Comparison of ENCODE assay signal across 8 cellular contexts in the genomic region with DNA sequence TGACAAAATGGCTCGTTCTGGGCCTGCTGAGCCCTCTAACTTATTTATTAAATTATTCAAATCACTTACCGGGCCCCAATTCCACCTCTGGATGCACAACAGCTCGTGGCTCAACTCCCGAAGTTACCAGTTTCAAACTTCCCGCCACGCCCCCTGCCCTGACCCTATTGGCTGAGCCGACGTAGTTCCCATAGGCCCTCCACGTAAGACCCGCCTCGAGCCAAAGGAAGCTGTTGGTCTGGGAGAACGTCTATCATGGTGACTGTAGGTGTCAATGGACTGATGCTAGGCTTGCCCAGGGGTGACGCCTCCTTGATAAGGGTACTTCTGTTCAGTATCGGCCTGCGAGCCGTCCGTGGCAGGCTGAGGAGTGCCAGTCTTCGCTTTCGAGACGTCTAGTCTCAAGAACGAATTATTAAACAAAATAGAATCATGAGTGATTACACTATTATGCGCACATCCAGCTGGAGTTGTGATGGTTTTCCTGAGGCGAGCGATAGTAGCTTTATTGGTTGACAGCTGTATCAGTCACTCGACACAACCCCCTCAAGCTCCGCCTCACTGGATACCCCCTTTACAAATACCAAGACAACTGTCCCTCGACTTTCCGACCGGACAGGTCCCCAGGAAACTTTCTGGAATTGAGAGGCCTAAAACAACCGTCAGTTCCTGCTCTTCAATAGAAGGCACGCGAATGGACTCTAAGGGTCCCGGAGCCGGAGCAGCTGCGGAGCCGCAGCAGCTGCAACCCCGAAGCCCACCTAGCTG. TPM values are rescaled to one million over a fixed set of nuclear protein-coding genes. Genes with fewer than 3 reads are reported as not detected.
A peak's percentile ranks its signal among the peaks of the same experiment; 100 is the strongest.
DNase-seq lines count a peak whose midpoint lies in the region; ATAC-seq and TF ChIP-seq lines count a peak whose summit lies in the region.

A gene (minus strand): TSS at position 134 of the 768 bp plus-strand sequence. CDS start 334 bp downstream, outside the sequence.

- TF ChIP-seq RAD21 in SK-N-SH (IDR thresholded peaks at IDR 0.05; ENCODE audit: low read length): no peak

- peaks cover 70% of the 10 kb centered on the region for H3K79me2 ChIP-seq in SK-N-SH (ENCODE audit: insufficient read depth)

- peak within 1 kb of the TSS; percentile 56 for H2AFZ ChIP-seq in SK-N-SH (ENCODE audit: low read depth)

- peak; percentile 47 for ATAC-seq in HG02571 (IDR thresholded peaks at IDR 0.05; ENCODE audit: unreplicated experiment)

- peak within 1 kb of the TSS; percentile 70 to 76 for H3K4me3 ChIP-seq in SK-N-SH (ENCODE audit: low read depth in 2 of 2, low read length in 1 of 2)
- H3K4me3 ChIP-seq in suprapubic skin: peak within 1 kb of the TSS; percentile 64

- WGBS in SK-N-SH (ENCODE audit: low lambda C conversion rate): under 1% methylated on average over 30 of the region's 37 CpGs
- WGBS in suprapubic skin: under 1% methylated on average over 24 of the region's 37 CpGs

- no peaks in the 10 kb centered on the region for H3K9me2 ChIP-seq in SK-N-SH

- H3K36me3 ChIP-seq in SK-N-SH (replicated peaks in 1 of 2; ENCODE audit: control insufficient read depth in 1 of 2, insufficient read depth in 2 of 2, low read length in 1 of 2): peaks cover 25 to 37% of the 10 kb centered on the region in 2 experiments
- H3K36me3 ChIP-seq in suprapubic skin: peaks cover 31% of the 10 kb centered on the region

- POLR2A ChIA-PET in SK-N-SH (lab: Yijun Ruan, JAX): interaction anchor here (0.8 to 3.4 kb wide), 21 partner anchors 10 to 317 kb away, joined by 3 to 57 read pairs (median 6); a partner anchor contains a TSS

- peak within 1 kb of the TSS; percentile 77 for H3K4me2 ChIP-seq in SK-N-SH

- TF ChIP-seq POLR2A in suprapubic skin (IDR thresholded peaks at IDR 0.05): peak in 1 of 2 donors; percentile 76

- TF ChIP-seq CTCF in SK-N-SH (IDR thresholded peaks at IDR 0.05) (no peak), suprapubic skin (IDR thresholded peaks at IDR 0.05) (no peak)

- H3K27me3 ChIP-seq in SK-N-SH (ENCODE audit: insufficient read depth) (no peaks in the 10 kb centered on the region), suprapubic skin (no peaks in the 10 kb centered on the region)

- H4K20me1 ChIP-seq in SK-N-SH (ENCODE audit: insufficient read depth): no peaks in the 10 kb centered on the region; the same call in 1 of the 2 replicates

- peaks cover 7 to 17% of the 10 kb centered on the region in 2 experiments for H3K4me1 ChIP-seq in SK-N-SH (ENCODE audit: control insufficient read depth in 1 of 2, insufficient read depth in 2 of 2, low read depth in 1 of 2, low read length in 1 of 2)
- H3K4me1 ChIP-seq in suprapubic skin: peaks cover 24% of the 10 kb centered on the region

- DNase-seq in GM04504 (ENCODE audit: low read depth) (peak; percentile 96), NCI-H1048 (lab: John Stamatoyannopoulos, UW) (peak; percentile 92), SK-N-SH (peak; percentile 97), germinal center (ENCODE audit: low spot score) (peak; percentile 100), non-pigmented ciliary epithelial cell (ENCODE audit: low read depth) (peak; percentile 97), suprapubic skin (ENCODE audit: low spot score in 2 of 2) (peak; percentile 98)
- DNase-seq in activated naive CD4-positive, alpha-beta T cell treated with anti-CD3 and anti-CD28 coated beads, Interleukin-2, amount 50 U/mL, for 16 hours: peak; percentile 91

- H3F3A ChIP-seq in SK-N-SH (replicated peaks; ENCODE audit: insufficient read depth): peaks cover 21% of the 10 kb centered on the region

- peak within 1 kb of the TSS; percentile 65 for H3K9ac ChIP-seq in SK-N-SH

- H3K9me3 ChIP-seq in SK-N-SH (no peaks in the 10 kb centered on the region), suprapubic skin (no peaks in the 10 kb centered on the region)

- CTCF ChIA-PET in SK-N-SH (lab: Yijun Ruan, JAX): interaction anchor here (1.0 to 19.4 kb wide), 9 partner anchors 9 to 338 kb away, joined by 3 to 225 read pairs (median 5); a partner anchor contains a TSS

- peak within 1 kb of the TSS; percentile 73 to 97 for H3K27ac ChIP-seq in SK-N-SH (ENCODE audit: low read depth in 2 of 2, low read length in 1 of 2)
- peak within 1 kb of the TSS; percentile 85 for H3K27ac ChIP-seq in suprapubic skin

- TF ChIP-seq EP300 in SK-N-SH (IDR thresholded peaks at IDR 0.05; ENCODE audit: borderline replicate concordance in 1 of 2, low read depth in 1 of 2, low read length in 1 of 2) (no peak), suprapubic skin (IDR thresholded peaks at IDR 0.05) (no peak)

TF ChIP-seq in SK-N-SH, 30 proteins besides CTCF, POLR2A, EP300 and RAD21 (continues in another document):
- TF ChIP-seq, protein P1, sequence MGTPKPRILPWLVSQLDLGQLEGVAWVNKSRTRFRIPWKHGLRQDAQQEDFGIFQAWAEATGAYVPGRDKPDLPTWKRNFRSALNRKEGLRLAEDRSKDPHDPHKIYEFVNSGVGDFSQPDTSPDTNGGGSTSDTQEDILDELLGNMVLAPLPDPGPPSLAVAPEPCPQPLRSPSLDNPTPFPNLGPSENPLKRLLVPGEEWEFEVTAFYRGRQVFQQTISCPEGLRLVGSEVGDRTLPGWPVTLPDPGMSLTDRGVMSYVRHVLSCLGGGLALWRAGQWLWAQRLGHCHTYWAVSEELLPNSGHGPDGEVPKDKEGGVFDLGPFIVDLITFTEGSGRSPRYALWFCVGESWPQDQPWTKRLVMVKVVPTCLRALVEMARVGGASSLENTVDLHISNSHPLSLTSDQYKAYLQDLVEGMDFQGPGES (IDR thresholded peaks at IDR 0.05; ENCODE audit: low read depth, low read length): peak; percentile 92
- TF ChIP-seq GATA2 (CRISPR knock-in tag; IDR thresholded peaks at IDR 0.05): no peak
- no peak for TF ChIP-seq YY1 (IDR thresholded peaks at IDR 0.05; ENCODE audit: low read depth)
- peak; percentile 97 for TF ChIP-seq SIN3A (IDR thresholded peaks at IDR 0.05; ENCODE audit: borderline replicate concordance, low read depth, low read length)
- TF ChIP-seq EZH2phosphoT487 (IDR thresholded peaks at IDR 0.05; ENCODE audit: borderline replicate concordance, low read depth): no peak
- no peak for TF ChIP-seq ELF1 (IDR thresholded peaks at IDR 0.05)
- TF ChIP-seq TCF12 (IDR thresholded peaks at IDR 0.05): no peak
- peak; percentile 94 for TF ChIP-seq CHD2 (IDR thresholded peaks at IDR 0.05; ENCODE audit: low read length, partially characterized antibody)
- TF ChIP-seq GABPA (IDR thresholded peaks at IDR 0.05; ENCODE audit: low read depth): no peak
- TF ChIP-seq, protein P2, sequence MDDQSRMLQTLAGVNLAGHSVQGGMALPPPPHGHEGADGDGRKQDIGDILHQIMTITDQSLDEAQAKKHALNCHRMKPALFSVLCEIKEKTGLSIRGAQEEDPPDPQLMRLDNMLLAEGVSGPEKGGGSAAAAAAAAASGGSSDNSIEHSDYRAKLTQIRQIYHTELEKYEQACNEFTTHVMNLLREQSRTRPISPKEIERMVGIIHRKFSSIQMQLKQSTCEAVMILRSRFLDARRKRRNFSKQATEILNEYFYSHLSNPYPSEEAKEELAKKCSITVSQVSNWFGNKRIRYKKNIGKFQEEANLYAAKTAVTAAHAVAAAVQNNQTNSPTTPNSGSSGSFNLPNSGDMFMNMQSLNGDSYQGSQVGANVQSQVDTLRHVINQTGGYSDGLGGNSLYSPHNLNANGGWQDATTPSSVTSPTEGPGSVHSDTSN (IDR thresholded peaks at IDR 0.05): peak; percentile 99
- no peak for TF ChIP-seq SMC3 (IDR thresholded peaks at IDR 0.05; ENCODE audit: low read depth, low read length)
- TF ChIP-seq, protein P3, sequence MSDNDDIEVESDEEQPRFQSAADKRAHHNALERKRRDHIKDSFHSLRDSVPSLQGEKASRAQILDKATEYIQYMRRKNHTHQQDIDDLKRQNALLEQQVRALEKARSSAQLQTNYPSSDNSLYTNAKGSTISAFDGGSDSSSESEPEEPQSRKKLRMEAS (IDR thresholded peaks at IDR 0.05; ENCODE audit: low read depth): peak; percentile 93
- TF ChIP-seq FOSL2 (IDR thresholded peaks at IDR 0.05; ENCODE audit: borderline replicate concordance, low read depth): no peak
- no peak for TF ChIP-seq FOXJ3 (CRISPR knock-in tag; IDR thresholded peaks at IDR 0.05)
- TF ChIP-seq RXRA (IDR thresholded peaks at IDR 0.05; ENCODE audit: borderline replicate concordance, low read depth): no peak
- TF ChIP-seq JUND (IDR thresholded peaks at IDR 0.05): no peak
- TF ChIP-seq, protein P4, sequence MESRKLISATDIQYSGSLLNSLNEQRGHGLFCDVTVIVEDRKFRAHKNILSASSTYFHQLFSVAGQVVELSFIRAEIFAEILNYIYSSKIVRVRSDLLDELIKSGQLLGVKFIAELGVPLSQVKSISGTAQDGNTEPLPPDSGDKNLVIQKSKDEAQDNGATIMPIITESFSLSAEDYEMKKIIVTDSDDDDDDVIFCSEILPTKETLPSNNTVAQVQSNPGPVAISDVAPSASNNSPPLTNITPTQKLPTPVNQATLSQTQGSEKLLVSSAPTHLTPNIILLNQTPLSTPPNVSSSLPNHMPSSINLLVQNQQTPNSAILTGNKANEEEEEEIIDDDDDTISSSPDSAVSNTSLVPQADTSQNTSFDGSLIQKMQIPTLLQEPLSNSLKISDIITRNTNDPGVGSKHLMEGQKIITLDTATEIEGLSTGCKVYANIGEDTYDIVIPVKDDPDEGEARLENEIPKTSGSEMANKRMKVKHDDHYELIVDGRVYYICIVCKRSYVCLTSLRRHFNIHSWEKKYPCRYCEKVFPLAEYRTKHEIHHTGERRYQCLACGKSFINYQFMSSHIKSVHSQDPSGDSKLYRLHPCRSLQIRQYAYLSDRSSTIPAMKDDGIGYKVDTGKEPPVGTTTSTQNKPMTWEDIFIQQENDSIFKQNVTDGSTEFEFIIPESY (IDR thresholded peaks at IDR 0.05; ENCODE audit: borderline replicate concordance, low read depth): no peak
- peak; percentile 93 for TF ChIP-seq MXI1 (IDR thresholded peaks at IDR 0.05; ENCODE audit: low read depth, low read length)
- TF ChIP-seq FOXM1 (IDR thresholded peaks at IDR 0.05; ENCODE audit: low read depth): no peak
- TF ChIP-seq, protein P5, sequence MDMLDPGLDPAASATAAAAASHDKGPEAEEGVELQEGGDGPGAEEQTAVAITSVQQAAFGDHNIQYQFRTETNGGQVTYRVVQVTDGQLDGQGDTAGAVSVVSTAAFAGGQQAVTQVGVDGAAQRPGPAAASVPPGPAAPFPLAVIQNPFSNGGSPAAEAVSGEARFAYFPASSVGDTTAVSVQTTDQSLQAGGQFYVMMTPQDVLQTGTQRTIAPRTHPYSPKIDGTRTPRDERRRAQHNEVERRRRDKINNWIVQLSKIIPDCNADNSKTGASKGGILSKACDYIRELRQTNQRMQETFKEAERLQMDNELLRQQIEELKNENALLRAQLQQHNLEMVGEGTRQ (IDR thresholded peaks at IDR 0.05; ENCODE audit: borderline replicate concordance, low read depth, low read length): no peak
- no peak for TF ChIP-seq NFIC (IDR thresholded peaks at IDR 0.05; ENCODE audit: borderline replicate concordance)
- TF ChIP-seq MEF2A (IDR thresholded peaks at IDR 0.05; ENCODE audit: borderline replicate concordance, low read depth): no peak

RNA-seq across cellular contexts. Expression of the gene that starts here (rescaled TPM):
- 33.0 and 34.0 TPM in 2 replicates for polyA plus RNA-seq in SK-N-SH (2012; rRNA removed)
- 18.8 and 25.0 TPM in 2 replicates for polyA plus RNA-seq in SK-N-SH (2012; cell fraction: cytosol; rRNA removed)
- polyA plus RNA-seq in SK-N-SH (2012; cell fraction: nucleus; rRNA removed): 49.3 and 55.0 TPM in 2 replicates
- total RNA-seq in suprapubic skin: 1 to 10 TPM; 4.8 to 8.9 (median 5.9) TPM

Comparison
In these comparisons a context has a peak if more than half of its experiments do, and no peak if none do; other contexts are left out.
1. Peak in every context shown above with its lines: DNase-seq, ATAC-seq, H3K4me3 ChIP-seq and H3K27ac ChIP-seq.